Comparison of ENCODE assay signal across 26 cellular contexts in genomic region chr20:40262219-40262618, GRCh38.
DNase-seq lines count a peak whose midpoint lies in the region; ATAC-seq and TF ChIP-seq lines count a peak whose summit lies in the region.
"Had no signal": no experiment of that assay in that cellular context is flagged by ENCODE, and none has a peak within 500 bp of the region (broad histone marks: within the 10 kb centered on the region; RNA-seq: fewer than 3 reads in every experiment).

No MANE protein-coding gene starts in this region.

- in situ Hi-C loops in mammary epithelial cell (cut with MboI; ENCODE audit: low sequenced_read_pairs in 2 of 2): loop anchor here in 1 of 2 donors (10.0 to 25.0 kb wide), 2 partner anchors 275 to 433 kb away; no protein-coding TSS in a partner anchor

- H3K36me3 Mint-ChIP-seq in GM23338 (ENCODE audit: low read depth): peaks cover 10% of the 10 kb centered on the region; the same call in 2 of the 3 replicates
- no peaks in the 10 kb centered on the region for H3K36me3 Mint-ChIP-seq in nephron (ENCODE audit: low read depth)
- no peaks in the 10 kb centered on the region for H3K36me3 Mint-ChIP-seq in activated CD8-positive, alpha-beta T cell treated with anti-CD3 and anti-CD28 coated beads for 36 hours (ENCODE audit: low read depth)
- H3K36me3 Mint-ChIP-seq: naive thymus-derived CD8-positive, alpha-beta T cell had no signal

- no peaks in the 10 kb centered on the region for H4K20me1 ChIP-seq in GM23338 (replicated peaks; ENCODE audit: insufficient read depth)
- no peaks in the 10 kb centered on the region for H4K20me1 ChIP-seq in mammary epithelial cell (ENCODE audit: insufficient read depth, low read length)

- no peak overlapping the region for H3K4me2 ChIP-seq in GM23338
- H3K4me2 ChIP-seq in mammary epithelial cell (ENCODE audit: insufficient read depth, low read depth, low read length): no peak overlapping the region

- H3F3A ChIP-seq in GM23338 (replicated peaks; ENCODE audit: low read depth): no peaks in the 10 kb centered on the region

- H3K4me1 Mint-ChIP-seq in GM23338 (peaks cover 43% of the 10 kb centered on the region), nephron (peaks cover 14% of the 10 kb centered on the region)
- no peaks in the 10 kb centered on the region for H3K4me1 Mint-ChIP-seq in activated CD8-positive, alpha-beta T cell treated with anti-CD3 and anti-CD28 coated beads for 36 hours (ENCODE audit: low read depth)
- H3K4me1 Mint-ChIP-seq: activated CD4-positive, alpha-beta T cell treated with anti-CD3 and anti-CD28 coated beads, Interleukin-2, amount 10 ng/mL, durations not matched to agents 7 days and 5 days; naive thymus-derived CD8-positive, alpha-beta T cell had no signal

- H3K27ac Mint-ChIP-seq in GM23338: no peak overlapping the region
- H3K27ac Mint-ChIP-seq in nephron: peak overlapping the region; percentile 32 to 76 (median 33)
- H3K27ac Mint-ChIP-seq in activated CD8-positive, alpha-beta T cell treated with anti-CD3 and anti-CD28 coated beads for 36 hours: no peak overlapping the region
- H3K27ac Mint-ChIP-seq: activated CD4-positive, alpha-beta T cell treated with anti-CD3 and anti-CD28 coated beads, Interleukin-2, amount 10 ng/mL, durations not matched to agents 7 days and 5 days; naive thymus-derived CD8-positive, alpha-beta T cell had no signal

- 65% methylated on average over 2 of the region's 2 CpGs for WGBS in mammary epithelial cell (ENCODE audit: low coverage, missing lambda C conversion rate)

- H3K27ac ChIP-seq in GM23338 (ENCODE audit: low read depth): 0 out of 2 replicates have a peak overlapping the region, but pooled peaks have one; percentile 17
- H3K27ac ChIP-seq in mammary epithelial cell (ENCODE audit: insufficient read depth, low read depth, low read length): no peak overlapping the region
- H3K27ac ChIP-seq: ascending aorta, epithelial cell of prostate, HL-60, left ventricle myocardium inferior, RWPE1 had no signal

- H3K9me3 Mint-ChIP-seq in GM23338: no peaks in the 10 kb centered on the region
- no peaks in the 10 kb centered on the region for H3K9me3 Mint-ChIP-seq in nephron
- H3K9me3 Mint-ChIP-seq in activated CD8-positive, alpha-beta T cell treated with anti-CD3 and anti-CD28 coated beads for 36 hours: no peaks in the 10 kb centered on the region
- H3K9me3 Mint-ChIP-seq: activated CD4-positive, alpha-beta T cell treated with anti-CD3 and anti-CD28 coated beads, Interleukin-2, amount 10 ng/mL, durations not matched to agents 7 days and 5 days; activated T-cell treated with anti-CD3 and anti-CD28 coated beads, Interleukin-2, amount 50 U/mL, for 4 hours; naive thymus-derived CD8-positive, alpha-beta T cell had no signal

- TF ChIP-seq CTCF in GM23338 (conservative IDR thresholded peaks at IDR 0.05; ENCODE audit: low read depth in 2 of 2) (no peak), nephron (IDR thresholded peaks at IDR 0.05; ENCODE audit: unreplicated experiment in 3 of 3) (no peak), mammary epithelial cell (conservative IDR thresholded peaks at IDR 0.05 in 1 of 2, IDR thresholded peaks at IDR 0.05 in 1 of 2; ENCODE audit: extremely low read depth in 1 of 2, insufficient read depth in 1 of 2, low read depth in 1 of 2, low read length in 2 of 2) (no peak)
- TF ChIP-seq CTCF in activated CD8-positive, alpha-beta T cell treated with anti-CD3 and anti-CD28 coated beads for 36 hours (IDR thresholded peaks at IDR 0.05): no peak

- no peaks in the 10 kb centered on the region for H3K36me3 ChIP-seq in GM23338 (ENCODE audit: insufficient read depth)
- H3K36me3 ChIP-seq in mammary epithelial cell (ENCODE audit: insufficient read depth, low read length): no peaks in the 10 kb centered on the region
- H3K36me3 ChIP-seq: ascending aorta, HAP-1, left ventricle myocardium inferior, tibial nerve had no signal

- H3K4me3 ChIP-seq in GM23338 (no peak overlapping the region), mammary epithelial cell (replicated peaks in 1 of 3; ENCODE audit: insufficient read depth in 1 of 3, low read depth in 2 of 3, low read length in 3 of 3) (no peak overlapping the region)
- H3K4me3 ChIP-seq: ascending aorta, GM12878, HAP-1, left ventricle myocardium inferior, tibial nerve had no signal

- H3K4me1 ChIP-seq in GM23338 (ENCODE audit: insufficient read depth) (peaks cover 39% of the 10 kb centered on the region), mammary epithelial cell (ENCODE audit: insufficient read depth, low read length) (no peaks in the 10 kb centered on the region)
- H3K4me1 ChIP-seq: ascending aorta, HAP-1, left ventricle myocardium inferior had no signal

- H2AFZ ChIP-seq in GM23338 (peak overlapping the region; percentile 76; the same call in 1 of the 2 replicates), mammary epithelial cell (ENCODE audit: low read depth, low read length) (no peak overlapping the region)

- ATAC-seq in GM23338: no peak
- ATAC-seq in activated CD8-positive, alpha-beta T cell treated with anti-CD3 and anti-CD28 coated beads for 36 hours: no peak
- ATAC-seq: activated T-cell treated with anti-CD3 and anti-CD28 coated beads, Interleukin-2, amount 50 U/mL, for 4 hours; GM12878; naive thymus-derived CD8-positive, alpha-beta T cell had no signal

- H3K79me2 ChIP-seq in GM23338 (replicated peaks; ENCODE audit: insufficient read depth) (peaks cover 38% of the 10 kb centered on the region), mammary epithelial cell (ENCODE audit: insufficient read depth, low read length) (no peaks in the 10 kb centered on the region)

- H3K4me3 Mint-ChIP-seq in GM23338: no peak overlapping the region
- no peak overlapping the region for H3K4me3 Mint-ChIP-seq in nephron
- no peak overlapping the region for H3K4me3 Mint-ChIP-seq in activated CD8-positive, alpha-beta T cell treated with anti-CD3 and anti-CD28 coated beads for 36 hours
- H3K4me3 Mint-ChIP-seq: activated CD4-positive, alpha-beta T cell treated with anti-CD3 and anti-CD28 coated beads, Interleukin-2, amount 10 ng/mL, durations not matched to agents 7 days and 5 days; activated T-cell treated with anti-CD3 and anti-CD28 coated beads, Interleukin-2, amount 50 U/mL, for 4 hours; naive thymus-derived CD8-positive, alpha-beta T cell had no signal

- no peaks in the 10 kb centered on the region for H3K9me2 ChIP-seq in GM23338 (ENCODE audit: insufficient read depth)

- BruUV-seq in mammary epithelial cell (replicated peaks; lab: Mats Ljungman, UMichigan): no TSS peak

- peaks cover 3% of the 10 kb centered on the region for H3K27me3 Mint-ChIP-seq in GM23338 (ENCODE audit: insufficient read depth, low read depth, poor library complexity)
- H3K27me3 Mint-ChIP-seq in nephron (ENCODE audit: low read depth): peaks cover 7% of the 10 kb centered on the region
- H3K27me3 Mint-ChIP-seq in activated CD8-positive, alpha-beta T cell treated with anti-CD3 and anti-CD28 coated beads for 36 hours: no peaks in the 10 kb centered on the region
- H3K27me3 Mint-ChIP-seq: activated CD4-positive, alpha-beta T cell treated with anti-CD3 and anti-CD28 coated beads, Interleukin-2, amount 10 ng/mL, durations not matched to agents 7 days and 5 days had no signal

- H3K9ac ChIP-seq in mammary epithelial cell (ENCODE audit: insufficient read depth, low read length): no peak overlapping the region

- H3K27me3 ChIP-seq in GM23338 (ENCODE audit: insufficient read depth) (no peaks in the 10 kb centered on the region), mammary epithelial cell (ENCODE audit: insufficient read depth, low read length) (no peaks in the 10 kb centered on the region)
- H3K27me3 ChIP-seq: ascending aorta, tibial nerve had no signal

- dilution Hi-C loops in mammary epithelial cell (cut with HindIII; ENCODE audit: low sequenced_read_pairs): no loop called here

- CTCF ChIA-PET in mammary epithelial cell (lab: Charles Lee; ENCODE audit: low non-redundant PET): interaction anchor here (0.6 kb wide), 1 partner anchor 25 kb away, joined by 4 read pairs; no protein-coding TSS in a partner anchor
- CTCF ChIA-PET in activated CD8-positive, alpha-beta T cell treated with anti-CD3 and anti-CD28 coated beads for 36 hours (lab: Charles Lee): no interaction called here

- DNase-seq in GM23338 (ENCODE audit: low spot score) (no peak), OCI-M1 (lab: John Stamatoyannopoulos, UW) (peak; percentile 5), dermis blood vessel endothelial cell (peak; percentile 58), mammary epithelial cell (no peak), T1000 (lab: John Stamatoyannopoulos, UW) (no peak)
- no peak for DNase-seq in activated CD8-positive, alpha-beta T cell treated with anti-CD3 and anti-CD28 coated beads for 36 hours
- DNase-seq: activated CD4-positive, alpha-beta T cell treated with anti-CD3 and anti-CD28 coated beads, Interleukin-2, amount 10 ng/mL, durations not matched to agents 7 days and 5 days; activated gamma-delta T cell; activated T-cell treated with anti-CD3 and anti-CD28 coated beads, Interleukin-2, amount 50 U/mL, for 4 hours; effector CD8-positive, alpha-beta T cell; left ventricle myocardium inferior; naive thymus-derived CD8-positive, alpha-beta T cell; NCI-H1417 treated with DMSO at 0.1 percent for 48 hours; NCI-H2081; NCI-H345; occipital lobe; stimulated activated CD4-positive, alpha-beta T cell treated with anti-CD3 and anti-CD28 coated beads, Interleukin-15, amount 100 ng/mL, for 24 hours; stimulated activated CD4-positive, alpha-beta T cell treated with anti-CD3 and anti-CD28 coated beads, Interleukin-4, amount 100 ng/mL, for 4 hours had no signal

- no peaks in the 10 kb centered on the region for H3K9me3 ChIP-seq in mammary epithelial cell (replicated peaks; ENCODE audit: insufficient read depth, low read length)
- H3K9me3 ChIP-seq: ascending aorta, HAP-1, left ventricle myocardium inferior, tibial nerve had no signal

- POLR2A ChIA-PET in activated CD8-positive, alpha-beta T cell treated with anti-CD3 and anti-CD28 coated beads for 36 hours (lab: Charles Lee): no interaction called here

- intact Hi-C loops in mammary epithelial cell (cut with micrococcal nuclease): no loop called here
- intact Hi-C loops in activated CD8-positive, alpha-beta T cell treated with anti-CD3 and anti-CD28 coated beads for 36 hours (cut with micrococcal nuclease): no loop called here

TF ChIP-seq in GM23338, 12 proteins besides CTCF, POLR2A, EP300 and RAD21 (continues in another document):
- TF ChIP-seq EZH2phosphoT487 (IDR thresholded peaks at IDR 0.05; ENCODE audit: unreplicated experiment): no peak

Comparison
In these comparisons a context has a peak if more than half of its experiments do, and no peak if none do; other contexts are left out.
1. DNase-seq: peak in OCI-M1 (single experiment) and dermis blood vessel endothelial cell (single experiment); none in GM23338 (single experiment), mammary epithelial cell (single experiment), activated CD8-positive, alpha-beta T cell treated with anti-CD3 and anti-CD28 coated beads for 36 hours (single experiment) and T1000 (single experiment).
2. H3K27ac Mint-ChIP-seq: peak in nephron (3 of 3); none in GM23338 (single experiment) and activated CD8-positive, alpha-beta T cell treated with anti-CD3 and anti-CD28 coated beads for 36 hours (single experiment).